1 cellular context compared by ENCODE assay signal in the genomic region with DNA sequence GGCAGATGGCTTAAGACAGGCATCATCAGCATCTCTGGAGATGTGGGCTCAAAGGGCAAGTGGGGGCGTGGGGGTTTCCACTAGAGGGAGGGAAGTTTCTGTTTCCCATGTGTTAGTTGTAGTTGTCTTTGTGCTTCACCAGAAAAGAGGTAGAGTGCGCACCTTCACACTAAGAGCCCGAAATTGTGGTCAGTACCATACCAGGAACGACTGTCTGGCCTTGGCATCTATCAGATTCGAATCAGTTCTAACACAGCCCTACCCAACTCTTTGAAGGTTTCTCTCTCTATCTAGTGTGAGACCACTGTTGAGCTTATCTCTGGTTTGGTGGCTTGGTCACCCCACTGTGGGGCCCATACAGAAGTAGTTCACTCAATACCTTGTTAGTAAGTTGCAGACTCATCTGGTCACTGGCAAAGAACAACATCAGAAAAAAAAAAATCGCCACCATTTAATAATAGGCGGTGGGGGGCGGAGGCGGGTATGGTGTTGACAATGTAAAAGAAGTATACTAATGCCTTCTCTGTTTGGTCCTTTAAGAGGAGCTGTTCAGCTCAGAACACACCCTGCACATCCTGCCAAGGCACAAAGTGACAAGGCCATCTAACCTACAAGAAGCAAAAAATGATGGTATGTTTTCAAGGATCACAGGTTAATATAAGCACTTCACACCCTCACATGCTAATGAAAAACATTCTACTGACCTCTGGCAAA.
TF ChIP-seq lines count a peak whose summit lies in the region.

No MANE protein-coding gene starts in this region.

TF ChIP-seq in neural cell, 6 proteins besides CTCF, POLR2A, EP300 and RAD21 (continued from another document):
- TF ChIP-seq, protein P1, sequence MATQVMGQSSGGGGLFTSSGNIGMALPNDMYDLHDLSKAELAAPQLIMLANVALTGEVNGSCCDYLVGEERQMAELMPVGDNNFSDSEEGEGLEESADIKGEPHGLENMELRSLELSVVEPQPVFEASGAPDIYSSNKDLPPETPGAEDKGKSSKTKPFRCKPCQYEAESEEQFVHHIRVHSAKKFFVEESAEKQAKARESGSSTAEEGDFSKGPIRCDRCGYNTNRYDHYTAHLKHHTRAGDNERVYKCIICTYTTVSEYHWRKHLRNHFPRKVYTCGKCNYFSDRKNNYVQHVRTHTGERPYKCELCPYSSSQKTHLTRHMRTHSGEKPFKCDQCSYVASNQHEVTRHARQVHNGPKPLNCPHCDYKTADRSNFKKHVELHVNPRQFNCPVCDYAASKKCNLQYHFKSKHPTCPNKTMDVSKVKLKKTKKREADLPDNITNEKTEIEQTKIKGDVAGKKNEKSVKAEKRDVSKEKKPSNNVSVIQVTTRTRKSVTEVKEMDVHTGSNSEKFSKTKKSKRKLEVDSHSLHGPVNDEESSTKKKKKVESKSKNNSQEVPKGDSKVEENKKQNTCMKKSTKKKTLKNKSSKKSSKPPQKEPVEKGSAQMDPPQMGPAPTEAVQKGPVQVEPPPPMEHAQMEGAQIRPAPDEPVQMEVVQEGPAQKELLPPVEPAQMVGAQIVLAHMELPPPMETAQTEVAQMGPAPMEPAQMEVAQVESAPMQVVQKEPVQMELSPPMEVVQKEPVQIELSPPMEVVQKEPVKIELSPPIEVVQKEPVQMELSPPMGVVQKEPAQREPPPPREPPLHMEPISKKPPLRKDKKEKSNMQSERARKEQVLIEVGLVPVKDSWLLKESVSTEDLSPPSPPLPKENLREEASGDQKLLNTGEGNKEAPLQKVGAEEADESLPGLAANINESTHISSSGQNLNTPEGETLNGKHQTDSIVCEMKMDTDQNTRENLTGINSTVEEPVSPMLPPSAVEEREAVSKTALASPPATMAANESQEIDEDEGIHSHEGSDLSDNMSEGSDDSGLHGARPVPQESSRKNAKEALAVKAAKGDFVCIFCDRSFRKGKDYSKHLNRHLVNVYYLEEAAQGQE (IDR thresholded peaks at IDR 0.05; ENCODE audit: borderline replicate concordance), result no peak
